Comparison of ENCODE assay signal across 25 cellular contexts in the genomic region with DNA sequence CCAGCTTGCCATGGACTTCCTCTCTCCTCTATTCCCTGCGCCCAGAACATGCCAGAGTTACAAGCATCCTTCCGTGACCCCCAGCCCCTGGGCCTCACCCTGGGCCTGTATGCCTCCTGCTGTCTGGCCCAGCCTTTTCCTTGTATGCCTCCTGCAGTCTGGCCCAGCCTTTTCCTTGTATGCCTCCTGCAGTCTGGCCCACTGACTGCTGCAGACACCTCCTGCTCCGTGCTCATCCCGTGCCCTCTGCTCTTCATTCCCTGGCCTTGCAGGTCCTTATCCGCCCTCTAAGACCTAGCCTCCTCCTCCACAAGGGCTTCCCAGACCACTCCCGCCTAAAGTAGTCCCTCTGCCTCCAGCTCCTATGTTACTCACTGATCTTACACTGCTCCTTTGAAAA. TPM values are rescaled to one million over a fixed set of nuclear protein-coding genes. Genes with fewer than 3 reads are reported as not detected.
A peak's percentile ranks its signal among the peaks of the same experiment; 100 is the strongest.
DNase-seq lines count a peak whose midpoint lies in the region; ATAC-seq and TF ChIP-seq lines count a peak whose summit lies in the region.
"Had no signal": no experiment of that assay in that cellular context is flagged by ENCODE, and none has a peak within 500 bp of the region (broad histone marks: within the 10 kb centered on the region; RNA-seq: fewer than 3 reads in every experiment).

No MANE protein-coding gene starts in this region.

- H3K4me3 ChIP-seq in left ventricle myocardium inferior (no peak overlapping the region), mesendoderm (ENCODE audit: low read length) (no peak overlapping the region), ascending aorta (no peak overlapping the region), tibial nerve (no peak overlapping the region)
- H3K4me3 ChIP-seq: heart left ventricle, lung, PC-9, SJCRH30, uterus had no signal

- no peak for TF ChIP-seq POLR2A in tibial nerve (IDR thresholded peaks at IDR 0.05)

- no CpG with 5 or more reads among the region's 6 CpGs for WGBS in mesendoderm (ENCODE audit: extremely low coverage, insufficient coverage, low lambda C conversion rate)
- 83 to 85% methylated on average over 6 of the region's 6 CpGs for WGBS in tibial nerve, 2 donors

- no peak for TF ChIP-seq EP300 in tibial nerve (IDR thresholded peaks at IDR 0.05)

- peak overlapping the region; percentile 0 for H3K27ac Mint-ChIP-seq in activated naive CD8-positive, alpha-beta T cell treated with anti-CD3 and anti-CD28 coated beads, Interleukin-2, amount 10 ng/mL, durations not matched to agents 7 days and 5 days

- no peaks in the 10 kb centered on the region for H3K27me3 Mint-ChIP-seq in activated naive CD8-positive, alpha-beta T cell treated with anti-CD3 and anti-CD28 coated beads, Interleukin-2, amount 10 ng/mL, durations not matched to agents 7 days and 5 days

- peaks cover 2% of the 10 kb centered on the region for H3K79me1 ChIP-seq in mesendoderm (ENCODE audit: low read length)

- peaks cover 24% of the 10 kb centered on the region for H3K36me3 Mint-ChIP-seq in activated naive CD8-positive, alpha-beta T cell treated with anti-CD3 and anti-CD28 coated beads, Interleukin-2, amount 10 ng/mL, durations not matched to agents 7 days and 5 days

- H3K56ac ChIP-seq in mesendoderm (ENCODE audit: low read length), result no peak overlapping the region

- POLR2A ChIA-PET in activated naive CD8-positive, alpha-beta T cell treated with anti-CD3 and anti-CD28 coated beads, Interleukin-2, amount 10 ng/mL, durations not matched to agents 7 days and 5 days (lab: Charles Lee), result interaction anchor here (1.5 kb wide), 1 partner anchor 9 kb away, joined by 3 read pairs; no protein-coding TSS in a partner anchor

- no peaks in the 10 kb centered on the region for H3K9me3 ChIP-seq in left ventricle myocardium inferior (replicated peaks)
- no peaks in the 10 kb centered on the region for H3K9me3 ChIP-seq in ascending aorta
- H3K9me3 ChIP-seq in tibial nerve, result no peaks in the 10 kb centered on the region
- H3K9me3 ChIP-seq: heart left ventricle, SJCRH30, uterus had no signal

- H2AK5ac ChIP-seq in mesendoderm (ENCODE audit: low read length), result no peak overlapping the region

- no peak for TF ChIP-seq CTCF in left ventricle myocardium inferior (IDR thresholded peaks at IDR 0.05; ENCODE audit: borderline replicate concordance)
- no peak for TF ChIP-seq CTCF in ascending aorta (IDR thresholded peaks at IDR 0.05)
- TF ChIP-seq CTCF in tibial nerve (IDR thresholded peaks at IDR 0.05), result no peak

- no peak overlapping the region for H2BK5ac ChIP-seq in mesendoderm (ENCODE audit: low read length)

- ATAC-seq in Right ventricle myocardium inferior, result no peak
- ATAC-seq in activated naive CD8-positive, alpha-beta T cell treated with anti-CD3 and anti-CD28 coated beads, Interleukin-2, amount 10 ng/mL, durations not matched to agents 7 days and 5 days (ENCODE audit: low read depth), result no peak
- no peak for ATAC-seq in GM19035 (IDR thresholded peaks at IDR 0.05; ENCODE audit: unreplicated experiment)

- no peak overlapping the region for H3K9ac ChIP-seq in mesendoderm (ENCODE audit: low read length)

- peaks cover 37% of the 10 kb centered on the region for H3K36me3 ChIP-seq in left ventricle myocardium inferior
- no peaks in the 10 kb centered on the region for H3K36me3 ChIP-seq in mesendoderm (ENCODE audit: control insufficient read depth, insufficient read depth, low read length)
- H3K36me3 ChIP-seq in ascending aorta, result peaks cover 11 to 34% of the 10 kb centered on the region in 2 donors
- peaks cover under 1 to 40% (median 3%) of the 10 kb centered on the region in 3 donors for H3K36me3 ChIP-seq in tibial nerve
- H3K36me3 ChIP-seq: SJCRH30, uterus had no signal

- H3K9me3 Mint-ChIP-seq in activated naive CD8-positive, alpha-beta T cell treated with anti-CD3 and anti-CD28 coated beads, Interleukin-2, amount 10 ng/mL, durations not matched to agents 7 days and 5 days, result no peaks in the 10 kb centered on the region
- H3K9me3 Mint-ChIP-seq: endodermal cell, nephron had no signal

- no peaks in the 10 kb centered on the region for H3K27me3 ChIP-seq in left ventricle myocardium inferior (ENCODE audit: low read depth)
- H3K27me3 ChIP-seq in mesendoderm (ENCODE audit: insufficient read depth, low read length, poor library complexity), result no peaks in the 10 kb centered on the region
- H3K27me3 ChIP-seq in ascending aorta, result no peaks in the 10 kb centered on the region
- H3K27me3 ChIP-seq in tibial nerve, result no peaks in the 10 kb centered on the region
- H3K27me3 ChIP-seq: heart left ventricle, SJCRH30, uterus had no signal

- no peak overlapping the region for H3K4me3 Mint-ChIP-seq in activated naive CD8-positive, alpha-beta T cell treated with anti-CD3 and anti-CD28 coated beads, Interleukin-2, amount 10 ng/mL, durations not matched to agents 7 days and 5 days
- H3K4me3 Mint-ChIP-seq: endodermal cell, nephron had no signal

- intact Hi-C loops in left ventricle myocardium inferior (cut with micrococcal nuclease) (no loop called here), Right ventricle myocardium inferior (cut with DNase I) (no loop called here), ascending aorta (cut with DNase I) (no loop called here)

- no peak for DNase-seq in left ventricle myocardium inferior
- DNase-seq in Right ventricle myocardium inferior (ENCODE audit: missing footprints), result no peak
- DNase-seq in activated naive CD8-positive, alpha-beta T cell treated with anti-CD3 and anti-CD28 coated beads, Interleukin-2, amount 10 ng/mL, durations not matched to agents 7 days and 5 days, result no peak
- peak; percentile 33 for DNase-seq in mesendoderm
- DNase-seq in NCI-H2029 treated with DMSO at 0.1 percent for 48 hours (lab: John Stamatoyannopoulos, UW), result no peak
- DNase-seq in ascending aorta (ENCODE audit: low spot score in 2 of 2), result no peak
- no peak for DNase-seq in tibial nerve (ENCODE audit: low spot score in 2 of 2)
- DNase-seq: ACHN; activated CD4-positive, CD25-positive, alpha-beta regulatory T cell; activated effector memory CD4-positive, alpha-beta T cell treated with Interleukin-2 at 50 U/mL for 16 hours; aorta; DMS79 treated with DMSO at 0.1 percent for 48 hours; endodermal cell; heart left ventricle; IMR-90; NCI-H1436; NCI-H82; PC-9; SJCRH30; stimulated activated CD4-positive, alpha-beta T cell treated with anti-CD3 and anti-CD28 coated beads, Interleukin-2, amount 100 ng/mL, for 24 hours; uterus had no signal

- H3K4me1 ChIP-seq in left ventricle myocardium inferior, result peaks cover 80% of the 10 kb centered on the region
- no peaks in the 10 kb centered on the region for H3K4me1 ChIP-seq in mesendoderm (ENCODE audit: control insufficient read depth, low read depth, low read length)
- peaks cover 0 to 2% of the 10 kb centered on the region in 2 donors for H3K4me1 ChIP-seq in ascending aorta
- H3K4me1 ChIP-seq in tibial nerve, result peaks cover 0 to 46% (median 0%) of the 10 kb centered on the region in 4 donors
- H3K4me1 ChIP-seq: SJCRH30, uterus had no signal

- H4K8ac ChIP-seq in mesendoderm (ENCODE audit: low read depth, low read length), result no peak overlapping the region

- H3K79me2 ChIP-seq in mesendoderm (ENCODE audit: control insufficient read depth, insufficient read depth, low read length), result no peaks in the 10 kb centered on the region

- no peak overlapping the region for H3K4ac ChIP-seq in mesendoderm (ENCODE audit: low read depth, low read length)

- peaks cover 23% of the 10 kb centered on the region for H3K4me1 Mint-ChIP-seq in activated naive CD8-positive, alpha-beta T cell treated with anti-CD3 and anti-CD28 coated beads, Interleukin-2, amount 10 ng/mL, durations not matched to agents 7 days and 5 days

- H3K27ac ChIP-seq in left ventricle myocardium inferior (replicated peaks), result peak overlapping the region; percentile 31
- H3K27ac ChIP-seq in mesendoderm (ENCODE audit: low read depth, low read length), result no peak overlapping the region
- no peak overlapping the region for H3K27ac ChIP-seq in ascending aorta
- H3K27ac ChIP-seq in tibial nerve, result no peak overlapping the region
- H3K27ac ChIP-seq: HL-60, PC-9, SJCRH30, uterus had no signal

- no peak overlapping the region for H2BK15ac ChIP-seq in mesendoderm (replicated peaks; ENCODE audit: low read depth)

- no peak overlapping the region for H2BK120ac ChIP-seq in mesendoderm (ENCODE audit: low read depth, low read length)

- H4K5ac ChIP-seq in mesendoderm (ENCODE audit: low read length), result no peak overlapping the region

- H3K23ac ChIP-seq in mesendoderm (ENCODE audit: low read length), result no peak overlapping the region

- H3K4me2 ChIP-seq in mesendoderm (ENCODE audit: low read length), result no peak overlapping the region
- H3K4me2 ChIP-seq: PC-9 had no signal

- H3K18ac ChIP-seq in mesendoderm (ENCODE audit: low read length), result no peak overlapping the region

RNA-seq across cellular contexts. Expression of a gene that starts 44.2 kb away (rescaled TPM):
- total RNA-seq in left ventricle myocardium inferior, result 25.9 TPM
- total RNA-seq in Right ventricle myocardium inferior, result 34.0 TPM
- 10 to 100 TPM; 72.0 to 73.2 TPM for total RNA-seq in activated naive CD8-positive, alpha-beta T cell treated with anti-CD3 and anti-CD28 coated beads, Interleukin-2, amount 10 ng/mL, durations not matched to agents 7 days and 5 days
- polyA plus RNA-seq in mesendoderm (2013, experiment 1 of 2), result 4.1 TPM
- 4.4 TPM for polyA plus RNA-seq in mesendoderm (2013, experiment 2 of 2)
- 39.6 TPM for total RNA-seq in ascending aorta
- 10 to 100 TPM; 23.7 to 36.8 (median 30.4) TPM for total RNA-seq in tibial nerve
